13 cellular contexts compared by ENCODE assay signal in genomic region chr1:180137767-180138166, GRCh38. TPM values are rescaled to one million over a fixed set of nuclear protein-coding genes. Genes with fewer than 3 reads are reported as not detected.
A peak's percentile ranks its signal among the peaks of the same experiment; 100 is the strongest.
DNase-seq lines count a peak whose midpoint lies in the region; ATAC-seq and TF ChIP-seq lines count a peak whose summit lies in the region.
"Had no signal": no experiment of that assay in that cellular context is flagged by ENCODE, and none has a peak within 500 bp of the region (broad histone marks: within the 10 kb centered on the region; RNA-seq: fewer than 3 reads in every experiment).

No MANE protein-coding gene starts in this region.

- H3K27ac ChIP-seq in A673 (ENCODE audit: low read depth, low read length, poor library complexity, severe bottlenecking) (no peak overlapping the region), neuronal stem cell (replicated peaks; ENCODE audit: low read length) (no peak overlapping the region)
- H3K27ac ChIP-seq: A549 had no signal

- no peak overlapping the region for H2BK120ac ChIP-seq in neuronal stem cell (ENCODE audit: low read depth, low read length)

- H4K91ac ChIP-seq in neuronal stem cell (ENCODE audit: low read depth, low read length, poor library complexity), result no peak overlapping the region

- DNase-seq in A673 (ENCODE audit: low spot score), result peak; percentile 23
- peak; percentile 29 for DNase-seq in CD1c-positive myeloid dendritic cell (ENCODE audit: extremely low spot score)
- peak; percentile 35 for DNase-seq in NAMALWA (ENCODE audit: low spot score)
- DNase-seq in dermis blood vessel endothelial cell, result peak; percentile 7
- no peak for DNase-seq in neuronal stem cell (ENCODE audit: low spot score)
- no peak for DNase-seq in DMS153 (lab: John Stamatoyannopoulos, UW)
- no peak for DNase-seq in Right ventricle myocardium inferior (ENCODE audit: missing footprints)
- DNase-seq: Caco-2; CD8-positive, alpha-beta memory T cell; DMS53; GF-D8; IMR-90 had no signal

- no peak overlapping the region for H3K14ac ChIP-seq in neuronal stem cell (ENCODE audit: low read length)

- H4K8ac ChIP-seq in neuronal stem cell (ENCODE audit: low read depth, low read length), result no peak overlapping the region

- no CpG with 5 or more reads among the region's 2 CpGs for WGBS in neuronal stem cell (ENCODE audit: extremely low coverage in 2 of 2, insufficient read length in 2 of 2, insufficient replicate concordance in 1 of 2), 2 donors

- H3K27me3 ChIP-seq in A673 (replicated peaks; ENCODE audit: insufficient read depth, low read depth, low read length, poor library complexity) (no peaks in the 10 kb centered on the region), neuronal stem cell (ENCODE audit: control insufficient read depth in 3 of 3, insufficient read depth in 3 of 3, low read depth in 1 of 3, low read length in 3 of 3) (peaks cover 0 to 4% (median 0%) of the 10 kb centered on the region in 3 experiments)

- intact Hi-C loops in A673 (cut with micrococcal nuclease; ENCODE audit: unreplicated experiment) (no loop called here), Right ventricle myocardium inferior (cut with DNase I) (no loop called here)

- no peak overlapping the region for H2AFZ ChIP-seq in neuronal stem cell (ENCODE audit: low read length)

- BruUV-seq in A673 (replicated peaks; lab: Mats Ljungman, UMichigan), result no TSS peak

- H3K4me3 ChIP-seq in A673 (ENCODE audit: low read depth, low read length, poor library complexity, severe bottlenecking), result no peak overlapping the region
- no peak overlapping the region for H3K4me3 ChIP-seq in neuronal stem cell (ENCODE audit: low read length in 2 of 2)
- H3K4me3 ChIP-seq: A549 had no signal

- H2BK15ac ChIP-seq in neuronal stem cell (ENCODE audit: low read length), result no peak overlapping the region

- POLR2A ChIA-PET in A673 (lab: Charles Lee; ENCODE audit: low non-redundant PET), result interaction anchor here (0.7 kb wide), 1 partner anchor 1026 kb away, joined by 3 read pairs; no protein-coding TSS in a partner anchor

- H2BK5ac ChIP-seq in neuronal stem cell (ENCODE audit: low read length), result no peak overlapping the region

- H3K9me3 ChIP-seq in A673 (ENCODE audit: low read depth, low read length, poor library complexity, severe bottlenecking) (peaks cover 14% of the 10 kb centered on the region), neuronal stem cell (replicated peaks in 1 of 2; ENCODE audit: control insufficient read depth in 2 of 2, insufficient read depth in 1 of 2, low read depth in 1 of 2, low read length in 2 of 2) (no peaks in the 10 kb centered on the region)
- H3K9me3 ChIP-seq: A549 had no signal

- CTCF ChIA-PET in A673 (lab: Charles Lee), result no interaction called here

- TF ChIP-seq CTCF in A673 (conservative IDR thresholded peaks at IDR 0.05; ENCODE audit: low read depth, low read length), result no peak

- H3K79me1 ChIP-seq in neuronal stem cell (ENCODE audit: low read depth, low read length), result no peaks in the 10 kb centered on the region

- H3K4me2 ChIP-seq in neuronal stem cell (ENCODE audit: insufficient read depth, low read length, poor library complexity, severe bottlenecking), result no peak overlapping the region
- H3K4me2 ChIP-seq: A549 had no signal

- no peak for ATAC-seq in Right ventricle myocardium inferior
- ATAC-seq: A549 had no signal

- H3K18ac ChIP-seq in neuronal stem cell (ENCODE audit: low read length), result no peak overlapping the region

- H3K23ac ChIP-seq in neuronal stem cell (ENCODE audit: low read depth, low read length, poor library complexity), result no peak overlapping the region

- H3K36me3 ChIP-seq in A673 (ENCODE audit: insufficient read depth, low read length, poor library complexity, severe bottlenecking) (no peaks in the 10 kb centered on the region), neuronal stem cell (replicated peaks in 1 of 2; ENCODE audit: control insufficient read depth in 2 of 2, insufficient read depth in 2 of 2, low read length in 2 of 2) (no peaks in the 10 kb centered on the region)

- H2AK5ac ChIP-seq in neuronal stem cell (ENCODE audit: low read depth, low read length), result no peak overlapping the region

- no peak overlapping the region for H2BK12ac ChIP-seq in neuronal stem cell (ENCODE audit: low read length)

- no peak overlapping the region for H3K9ac ChIP-seq in neuronal stem cell (ENCODE audit: low read depth, low read length, poor library complexity)

- no peak overlapping the region for H3K4ac ChIP-seq in neuronal stem cell (ENCODE audit: low read length)

- H3K4me1 ChIP-seq in A673 (ENCODE audit: insufficient read depth, low read length, poor library complexity, severe bottlenecking), result no peaks in the 10 kb centered on the region
- H3K4me1 ChIP-seq in neuronal stem cell (ENCODE audit: control insufficient read depth in 2 of 2, insufficient read depth in 1 of 2, low read depth in 1 of 2, low read length in 2 of 2), result no peaks in the 10 kb centered on the region
- H3K4me1 ChIP-seq: Caco-2 had no signal

RNA-seq across cellular contexts. Expression of gene QSOX1, which starts 16.9 kb away (rescaled TPM):
- total RNA-seq in A673 (2021) (69.0 and 69.7 TPM in 2 replicates), dermis blood vessel endothelial cell (100 and 121 TPM in 2 replicates), Right ventricle myocardium inferior (97.7 TPM)
- 31.6 TPM for polyA plus RNA-seq in neuronal stem cell (2013, experiment 1 of 2)
- 30.8 TPM for polyA plus RNA-seq in neuronal stem cell (2013, experiment 2 of 2)

Comparison
In these comparisons a context has a peak if more than half of its experiments do, and no peak if none do; other contexts are left out.
1. DNase-seq: peak in A673 (single experiment), CD1c-positive myeloid dendritic cell (single experiment), NAMALWA (single experiment) and dermis blood vessel endothelial cell (single experiment); none in neuronal stem cell (single experiment), DMS153 (single experiment) and Right ventricle myocardium inferior (single experiment).